ENCODE assay signal across 8 cellular contexts in genomic region chr6:135880066-135880972, GRCh38. TPM values are rescaled to one million over a fixed set of nuclear protein-coding genes. Genes with fewer than 3 reads are reported as not detected.
DNase-seq lines count a peak whose midpoint lies in the region; ATAC-seq, FAIRE-seq and TF ChIP-seq lines count a peak whose summit lies in the region.

No MANE protein-coding gene starts in this region.

- no peak overlapping the region for H3K27ac ChIP-seq in endothelial cell of umbilical vein (ENCODE audit: insufficient read depth, low read depth, low read length)
- no peak overlapping the region for H3K27ac ChIP-seq in substantia nigra (ENCODE audit: low read depth, low read length, poor library complexity, severe bottlenecking)

- POLR2A ChIA-PET in endothelial cell of umbilical vein (lab: Charles Lee) = no interaction called here

- intact Hi-C loops in endothelial cell of umbilical vein (cut with micrococcal nuclease) = no loop called here

- no peak for FAIRE-seq in endothelial cell of umbilical vein (lab: Jason Lieb, UNC)

- no TSS peak for BruUV-seq in endothelial cell of umbilical vein (replicated peaks; lab: Mats Ljungman, UMichigan)

- dilution Hi-C loops in endothelial cell of umbilical vein (cut with MboI; ENCODE audit: extremely low pct_ligation_motif_present, low sequenced_read_pairs) = no loop called here

- H3K9ac ChIP-seq in endothelial cell of umbilical vein (replicated peaks; ENCODE audit: extremely low read depth, insufficient read depth, low read length) = no peak overlapping the region

- no peak overlapping the region for H3K4me2 ChIP-seq in endothelial cell of umbilical vein (ENCODE audit: insufficient read depth, low read length)

- ATAC-seq in GM19438 (IDR thresholded peaks at IDR 0.05; ENCODE audit: low read depth, unreplicated experiment) = peak; percentile 96
- ATAC-seq in HG03521 (IDR thresholded peaks at IDR 0.05; ENCODE audit: unreplicated experiment) = peak; percentile 76

- no peaks in the 10 kb centered on the region for H3K9me3 ChIP-seq in endothelial cell of umbilical vein (replicated peaks; ENCODE audit: control insufficient read depth, insufficient read depth, low read length)

- no peaks in the 10 kb centered on the region for H3K4me1 ChIP-seq in endothelial cell of umbilical vein (ENCODE audit: control insufficient read depth, extremely low read depth, insufficient read depth, low read length)

- H3K4me3 ChIP-seq in endothelial cell of umbilical vein (replicated peaks in 1 of 3; ENCODE audit: insufficient read depth in 1 of 3, low read depth in 1 of 3, low read length in 3 of 3) = no peak overlapping the region
- peak overlapping the region; percentile 18 for H3K4me3 ChIP-seq in skeletal muscle cell (ENCODE audit: low read depth, low read length)

- no peak for TF ChIP-seq CTCF in endothelial cell of umbilical vein (IDR thresholded peaks at IDR 0.05; ENCODE audit: extremely low read depth in 1 of 2, insufficient read depth in 1 of 2, low read depth in 1 of 2, low read length in 2 of 2)

- H3K36me3 ChIP-seq in endothelial cell of umbilical vein (ENCODE audit: control insufficient read depth in 2 of 2, extremely low read depth in 1 of 2, insufficient read depth in 2 of 2, low read length in 2 of 2) = no peaks in the 10 kb centered on the region

- no peaks in the 10 kb centered on the region for H3K27me3 ChIP-seq in endothelial cell of umbilical vein (ENCODE audit: control insufficient read depth in 2 of 2, insufficient read depth in 2 of 2, low read length in 2 of 2)

- H4K20me1 ChIP-seq in endothelial cell of umbilical vein (replicated peaks; ENCODE audit: control insufficient read depth, extremely low read depth, insufficient read depth, low read length) = no peaks in the 10 kb centered on the region

- H2AFZ ChIP-seq in endothelial cell of umbilical vein (ENCODE audit: low read depth, low read length) = peak overlapping the region; percentile 6

- DNase-seq in AG20443 (ENCODE audit: low spot score) = peak; percentile 25
- peak; percentile 51 for DNase-seq in activated CD4-positive, alpha-beta T cell treated with anti-CD3 and anti-CD28 coated beads for 48 hours
- DNase-seq in endothelial cell of umbilical vein (ENCODE audit: low read depth, low spot score) = no peak
- peak; percentile 82 for DNase-seq in skeletal muscle cell (ENCODE audit: low read depth)
- DNase-seq in ecto neural progenitor cell (ENCODE audit: low spot score) = no peak
- DNase-seq in substantia nigra (lab: John Stamatoyannopoulos, UW) = no peak

- CTCF ChIA-PET in endothelial cell of umbilical vein (lab: Charles Lee) = interaction anchor here (1.0 kb wide), 1 partner anchor 29 kb away, joined by 3 read pairs; no protein-coding TSS in a partner anchor

- TF ChIP-seq POLR2A in endothelial cell of umbilical vein (IDR thresholded peaks at IDR 0.05; ENCODE audit: low read depth, low read length) = no peak

- no peaks in the 10 kb centered on the region for H3K9me1 ChIP-seq in endothelial cell of umbilical vein (replicated peaks; ENCODE audit: control insufficient read depth, extremely low read depth, insufficient read depth, low read length)

- no peaks in the 10 kb centered on the region for H3K79me2 ChIP-seq in endothelial cell of umbilical vein (ENCODE audit: control insufficient read depth, insufficient read depth, low read length)

TF ChIP-seq in endothelial cell of umbilical vein, 7 proteins besides CTCF, POLR2A, EP300 and RAD21:
- TF ChIP-seq POLR2AphosphoS5 (IDR thresholded peaks at IDR 0.05; ENCODE audit: insufficient read depth, low read depth, low read length) (no peak), MYC (IDR thresholded peaks at IDR 0.05; ENCODE audit: low read depth, low read length) (no peak), FOS (IDR thresholded peaks at IDR 0.05; ENCODE audit: borderline replicate concordance, insufficient read depth, low read length) (no peak), JUN (IDR thresholded peaks at IDR 0.05; ENCODE audit: borderline replicate concordance, insufficient read depth, insufficient read length, low read depth) (no peak), EZH2 (IDR thresholded peaks at IDR 0.05; ENCODE audit: borderline replicate concordance, low read depth, low read length, severe bottlenecking) (no peak), GATA2 (IDR thresholded peaks at IDR 0.05; ENCODE audit: insufficient read depth, insufficient read length, low read depth, low read length) (no peak), MAX (IDR thresholded peaks at IDR 0.05; ENCODE audit: insufficient read depth, insufficient read length) (no peak)

RNA-seq across cellular contexts. Expression of gene PDE7B, which starts 28.8 kb away (rescaled TPM):
- 21.3 and 25.1 TPM in 2 replicates for total RNA-seq in endothelial cell of umbilical vein
- 20.6 and 21.1 TPM in 2 replicates for polyA plus RNA-seq in endothelial cell of umbilical vein
- 11.0 and 15.6 TPM in 2 replicates for polyA plus RNA-seq in endothelial cell of umbilical vein (2011; cell fraction: cytosol; rRNA removed)
- polyA plus RNA-seq in endothelial cell of umbilical vein (2011; cell fraction: nucleus; rRNA removed) = 26.1 and 32.5 TPM in 2 replicates
- polyA plus RNA-seq in endothelial cell of umbilical vein (2012) = 7.7 and 8.9 TPM in 2 replicates
- 30.1 and 33.2 TPM in 2 replicates for polyA minus RNA-seq in endothelial cell of umbilical vein
- polyA minus RNA-seq in endothelial cell of umbilical vein (2011; cell fraction: cytosol; rRNA and poly(A)+ RNA removed) = 3.8 TPM
- 52.6 and 56.8 TPM in 2 replicates for polyA minus RNA-seq in endothelial cell of umbilical vein (2011; cell fraction: nucleus; rRNA and poly(A)+ RNA removed)

Comparison
In these comparisons a context has a peak if more than half of its experiments do, and no peak if none do; other contexts are left out.
1. DNase-seq: peak in AG20443 (single experiment), activated CD4-positive, alpha-beta T cell treated with anti-CD3 and anti-CD28 coated beads for 48 hours (single experiment) and skeletal muscle cell (single experiment); none in endothelial cell of umbilical vein (single experiment), ecto neural progenitor cell (single experiment) and substantia nigra (0 of 49).